18 cellular contexts compared by ENCODE assay signal in the genomic region with DNA sequence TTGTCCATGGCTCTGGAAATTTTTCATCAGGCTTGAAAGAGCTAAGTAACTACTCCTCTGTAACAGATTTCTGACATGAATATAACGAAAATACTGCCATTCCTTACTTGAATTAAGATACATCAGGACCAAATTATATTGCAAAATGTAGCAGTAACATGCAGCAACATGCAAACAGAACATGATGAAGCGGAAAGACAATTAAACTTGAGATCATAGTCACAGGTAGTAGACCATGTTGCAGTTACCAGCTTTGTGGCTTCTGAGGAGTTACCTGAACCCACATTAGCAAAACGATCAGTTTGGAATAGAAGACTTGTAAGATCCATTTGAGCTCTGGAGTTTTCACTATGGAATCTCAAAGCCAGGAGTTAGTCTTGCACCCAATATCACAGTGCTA.
A peak's percentile ranks its signal among the peaks of the same experiment; 100 is the strongest.
DNase-seq lines count a peak whose midpoint lies in the region; ATAC-seq, FAIRE-seq and TF ChIP-seq lines count a peak whose summit lies in the region.
"Had no signal": no experiment of that assay in that cellular context is flagged by ENCODE, and none has a peak within 500 bp of the region (broad histone marks: within the 10 kb centered on the region; RNA-seq: fewer than 3 reads in every experiment).

No MANE protein-coding gene starts in this region.

- peaks cover 1% of the 10 kb centered on the region for H3K36me3 ChIP-seq in bronchial epithelial cell (ENCODE audit: control insufficient read depth, insufficient read depth, low read length)
- peaks cover 3 to 7% of the 10 kb centered on the region in 2 experiments for H3K36me3 ChIP-seq in keratinocyte (ENCODE audit: control insufficient read depth in 2 of 2, extremely low read depth in 1 of 2, insufficient read depth in 2 of 2, low read length in 2 of 2)

- no peaks in the 10 kb centered on the region for H3K9me1 ChIP-seq in keratinocyte (ENCODE audit: control insufficient read depth, extremely low read depth, insufficient read depth, low read length)

- H3K79me2 ChIP-seq in keratinocyte (ENCODE audit: control insufficient read depth, insufficient read depth, low read length): no peaks in the 10 kb centered on the region

- no peaks in the 10 kb centered on the region for H3K9me3 Mint-ChIP-seq in activated T-helper 1 cell treated with anti-CD3 and anti-CD28 coated beads, Interleukin-12 subunit alpha, Interleukin-12 subunit beta, Interleukin-2, Interleukin-4 antibody, amounts not matched to agents 30 ng/mL and 10 ng/mL and 1 ng/mL, durations not matched to agents 14 hours and 24 hours and 36 hours
- H3K9me3 Mint-ChIP-seq: CD4-positive, alpha-beta memory T cell had no signal

- H3K4me1 ChIP-seq in keratinocyte (ENCODE audit: control insufficient read depth, extremely low read depth, insufficient read depth, low read length): peaks cover 7% of the 10 kb centered on the region

- peaks cover 2% of the 10 kb centered on the region for H3K36me3 Mint-ChIP-seq in activated T-helper 1 cell treated with anti-CD3 and anti-CD28 coated beads, Interleukin-12 subunit alpha, Interleukin-12 subunit beta, Interleukin-2, Interleukin-4 antibody, amounts not matched to agents 30 ng/mL and 10 ng/mL and 1 ng/mL, durations not matched to agents 14 hours and 24 hours and 36 hours (ENCODE audit: low read depth)

- no peak overlapping the region for H3K27ac Mint-ChIP-seq in activated T-helper 1 cell treated with anti-CD3 and anti-CD28 coated beads, Interleukin-12 subunit alpha, Interleukin-12 subunit beta, Interleukin-2, Interleukin-4 antibody, amounts not matched to agents 30 ng/mL and 10 ng/mL and 1 ng/mL, durations not matched to agents 14 hours and 24 hours and 36 hours
- H3K27ac Mint-ChIP-seq: CD4-positive, alpha-beta memory T cell had no signal

- H3K9me3 ChIP-seq in keratinocyte (ENCODE audit: control insufficient read depth, low read depth, low read length): no peaks in the 10 kb centered on the region

- FAIRE-seq in bronchial epithelial cell (lab: Jason Lieb, UNC) (no peak), keratinocyte (lab: Jason Lieb, UNC) (peak; percentile 84)
- FAIRE-seq: GM12891, GM18507 had no signal

- POLR2A ChIA-PET in RWPE1 (lab: Yijun Ruan, JAX; ENCODE audit: low non-redundant PET): no interaction called here

- peak overlapping the region; percentile 9 for H3K4me2 ChIP-seq in keratinocyte (ENCODE audit: control insufficient read depth, extremely low read depth, insufficient read depth, low read depth, low read length)

- no peak overlapping the region for H3K9ac ChIP-seq in keratinocyte (ENCODE audit: control insufficient read depth, extremely low read depth, insufficient read depth, low read length)

- CTCF ChIA-PET in RWPE1 (lab: Yijun Ruan, JAX): no interaction called here

- no peaks in the 10 kb centered on the region for H3K4me1 Mint-ChIP-seq in activated T-helper 1 cell treated with anti-CD3 and anti-CD28 coated beads, Interleukin-12 subunit alpha, Interleukin-12 subunit beta, Interleukin-2, Interleukin-4 antibody, amounts not matched to agents 30 ng/mL and 10 ng/mL and 1 ng/mL, durations not matched to agents 14 hours and 24 hours and 36 hours (ENCODE audit: low read depth)
- H3K4me1 Mint-ChIP-seq: CD4-positive, alpha-beta memory T cell had no signal

- H3K27ac ChIP-seq in RWPE1 (no peak overlapping the region), epithelial cell of prostate (peak overlapping the region; percentile 19), keratinocyte (ENCODE audit: control insufficient read depth, insufficient read depth, low read length) (no peak overlapping the region)

- no peak for ATAC-seq in omental fat pad (ENCODE audit: low FRiP score)

- no peak for TF ChIP-seq CTCF in RWPE1 (conservative IDR thresholded peaks at IDR 0.05; ENCODE audit: low read depth)
- no peak for TF ChIP-seq CTCF in bronchial epithelial cell (IDR thresholded peaks at IDR 0.05; ENCODE audit: insufficient read depth, low read length, severe bottlenecking)
- TF ChIP-seq CTCF in keratinocyte (optimal IDR thresholded peaks at IDR 0.05 in 1 of 3, IDR thresholded peaks at IDR 0.05 in 1 of 3, conservative IDR thresholded peaks at IDR 0.05 in 1 of 3; ENCODE audit: extremely low read depth in 1 of 3, insufficient read depth in 2 of 3, low read length in 3 of 3): no peak
- TF ChIP-seq CTCF in omental fat pad (IDR thresholded peaks at IDR 0.05): no peak

- peaks cover 9% of the 10 kb centered on the region for H3K27me3 Mint-ChIP-seq in activated T-helper 1 cell treated with anti-CD3 and anti-CD28 coated beads, Interleukin-12 subunit alpha, Interleukin-12 subunit beta, Interleukin-2, Interleukin-4 antibody, amounts not matched to agents 30 ng/mL and 10 ng/mL and 1 ng/mL, durations not matched to agents 14 hours and 24 hours and 36 hours (ENCODE audit: insufficient read depth)
- H3K27me3 Mint-ChIP-seq: CD4-positive, alpha-beta memory T cell had no signal

- H4K20me1 ChIP-seq in keratinocyte (ENCODE audit: control insufficient read depth, extremely low read depth, insufficient read depth, low read length): no peaks in the 10 kb centered on the region

- intact Hi-C loops in activated T-helper 1 cell treated with anti-CD3 and anti-CD28 coated beads, Interleukin-12 subunit alpha, Interleukin-12 subunit beta, Interleukin-2, Interleukin-4 antibody, amounts not matched to agents 30 ng/mL and 10 ng/mL and 1 ng/mL, durations not matched to agents 14 hours and 24 hours and 36 hours (cut with micrococcal nuclease): no loop called here

- H3K4me3 ChIP-seq in bronchial epithelial cell (ENCODE audit: low read depth, low read length) (no peak overlapping the region), keratinocyte (ENCODE audit: control insufficient read depth in 2 of 3, extremely low read depth in 1 of 3, insufficient read depth in 2 of 3, low read depth in 1 of 3, low read length in 3 of 3) (no peak overlapping the region)

- DNase-seq in RWPE1 (ENCODE audit: low spot score): peak; percentile 5
- peak; percentile 87 for DNase-seq in bronchial epithelial cell (ENCODE audit: low read depth)
- DNase-seq in epithelial cell of prostate (ENCODE audit: low read depth, low spot score): no peak
- DNase-seq in keratinocyte (ENCODE audit: low read depth, low spot score): no peak
- DNase-seq in omental fat pad (ENCODE audit: low spot score): no peak
- DNase-seq in activated T-helper 1 cell treated with anti-CD3 and anti-CD28 coated beads, Interleukin-12 subunit alpha, Interleukin-12 subunit beta, Interleukin-2, Interleukin-4 antibody, amounts not matched to agents 30 ng/mL and 10 ng/mL and 1 ng/mL, durations not matched to agents 14 hours and 24 hours and 36 hours (ENCODE audit: low spot score): no peak
- DNase-seq: C1 segment of cervical spinal cord; Calu3; CD4-positive, alpha-beta memory T cell; COR-L47; DMS53; DMS79 treated with DMSO at 0.1 percent for 48 hours; GF-D8; GOT3; H7; HCEC 1CT had no signal

- no peak overlapping the region for H2AFZ ChIP-seq in keratinocyte (ENCODE audit: control insufficient read depth, low read length)

- H3K4me3 Mint-ChIP-seq in activated T-helper 1 cell treated with anti-CD3 and anti-CD28 coated beads, Interleukin-12 subunit alpha, Interleukin-12 subunit beta, Interleukin-2, Interleukin-4 antibody, amounts not matched to agents 30 ng/mL and 10 ng/mL and 1 ng/mL, durations not matched to agents 14 hours and 24 hours and 36 hours: no peak overlapping the region
- H3K4me3 Mint-ChIP-seq: CD4-positive, alpha-beta memory T cell had no signal

- dilution Hi-C loops in keratinocyte (cut with MboI; ENCODE audit: extremely low pct_ligation_motif_present, low sequenced_read_pairs): no loop called here

- H3K27me3 ChIP-seq in bronchial epithelial cell (ENCODE audit: control insufficient read depth, insufficient read depth, low read length) (no peaks in the 10 kb centered on the region), keratinocyte (ENCODE audit: control insufficient read depth, extremely low read depth, insufficient read depth, low read length) (no peaks in the 10 kb centered on the region)

Comparison
In these comparisons a context has a peak if more than half of its experiments do, and no peak if none do; other contexts are left out.
1. DNase-seq: peak in RWPE1 (single experiment) and bronchial epithelial cell (single experiment); none in epithelial cell of prostate (single experiment), keratinocyte (single experiment), omental fat pad (single experiment) and activated T-helper 1 cell treated with anti-CD3 and anti-CD28 coated beads, Interleukin-12 subunit alpha, Interleukin-12 subunit beta, Interleukin-2, Interleukin-4 antibody, amounts not matched to agents 30 ng/mL and 10 ng/mL and 1 ng/mL, durations not matched to agents 14 hours and 24 hours and 36 hours (single experiment).